Comparison of ENCODE assay signal across 10 cellular contexts in the genomic region with DNA sequence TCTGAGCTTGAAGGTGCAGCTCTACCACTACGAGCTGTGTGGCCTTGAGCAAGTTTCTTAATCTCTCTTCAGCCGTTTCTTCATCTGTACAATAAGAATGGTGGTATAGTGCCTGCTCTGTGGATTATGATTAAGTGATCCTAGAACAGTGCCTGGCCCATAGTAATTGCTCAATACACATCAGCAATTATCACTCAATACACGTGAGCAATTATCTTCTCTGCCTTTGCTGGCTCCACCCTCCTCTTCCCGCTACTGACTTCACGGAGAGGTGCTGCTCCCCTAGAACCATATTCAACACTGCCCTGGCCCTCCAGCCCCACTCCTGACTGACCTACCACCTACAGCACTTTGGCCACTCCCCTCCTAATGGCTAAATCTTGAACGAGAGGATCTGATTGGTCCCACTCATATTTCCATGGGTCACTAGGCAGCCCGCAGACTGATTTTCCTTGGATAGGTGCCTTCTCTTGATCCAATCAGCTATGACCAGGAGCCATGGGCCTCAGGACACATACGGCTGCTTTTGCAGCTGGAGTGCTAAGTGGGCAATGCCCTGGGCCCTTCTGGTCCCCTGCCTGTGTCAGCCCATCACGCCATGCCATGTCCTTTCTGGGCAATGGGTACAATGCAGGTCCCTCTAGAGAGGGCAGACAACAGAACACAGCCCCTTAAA.
DNase-seq lines count a peak whose midpoint lies in the region; ATAC-seq, FAIRE-seq and TF ChIP-seq lines count a peak whose summit lies in the region.
"Had no signal": no experiment of that assay in that cellular context is flagged by ENCODE, and none has a peak within 500 bp of the region (broad histone marks: within the 10 kb centered on the region; RNA-seq: fewer than 3 reads in every experiment).

No MANE protein-coding gene starts in this region.

- H3K4me1 Mint-ChIP-seq in naive B cell: peaks cover 42 to 54% (median 53%) of the 10 kb centered on the region in 3 donors

- no peaks in the 10 kb centered on the region for H3K27me3 Mint-ChIP-seq in naive B cell
- H3K27me3 Mint-ChIP-seq: activated CD4-positive, alpha-beta T cell treated with anti-CD3 and anti-CD28 coated beads, Interleukin-2, amount 10 ng/mL, durations not matched to agents 7 days and 5 days had no signal

- TF ChIP-seq CTCF in heart right ventricle (IDR thresholded peaks at IDR 0.05) (no peak), coronary artery (IDR thresholded peaks at IDR 0.05) (no peak)

- no peaks in the 10 kb centered on the region for H3K9me3 Mint-ChIP-seq in naive B cell
- H3K9me3 Mint-ChIP-seq: activated CD4-positive, alpha-beta T cell treated with anti-CD3 and anti-CD28 coated beads, Interleukin-2, amount 10 ng/mL, durations not matched to agents 7 days and 5 days; activated naive CD4-positive, alpha-beta T cell treated with anti-CD3 and anti-CD28 coated beads, Interleukin-2, amount 50 U/mL, for 72 hours had no signal

- H3K27ac ChIP-seq in heart right ventricle (peak overlapping the region in 8 of 10 donors; percentile 21 to 96 (median 64)), coronary artery (peak overlapping the region; percentile 93 to 97)

- intact Hi-C loops in heart right ventricle (cut with DNase I): loop anchor here in 1 of 10 donors (10.0 kb wide), 1 partner anchor 87 kb away; no protein-coding TSS in a partner anchor
- intact Hi-C loops in left ventricle myocardium superior (cut with micrococcal nuclease): no loop called here

- no peak for ATAC-seq in heart right ventricle
- no peak for ATAC-seq in left ventricle myocardium superior
- ATAC-seq in naive B cell (ENCODE audit: low read depth in 2 of 2): no peak
- ATAC-seq in GM19397 (IDR thresholded peaks at IDR 0.05; ENCODE audit: unreplicated experiment): no peak
- ATAC-seq: activated naive CD4-positive, alpha-beta T cell treated with anti-CD3 and anti-CD28 coated beads, Interleukin-2, amount 50 U/mL, for 72 hours had no signal

- no peaks in the 10 kb centered on the region for H3K9me3 ChIP-seq in heart right ventricle

- peaks cover 0 to 12% (median 0%) of the 10 kb centered on the region in 9 donors for H3K36me3 ChIP-seq in heart right ventricle

- no peaks in the 10 kb centered on the region for H3K36me3 Mint-ChIP-seq in naive B cell
- H3K36me3 Mint-ChIP-seq: activated naive CD4-positive, alpha-beta T cell treated with anti-CD3 and anti-CD28 coated beads, Interleukin-2, amount 50 U/mL, for 72 hours had no signal

- H3K4me1 ChIP-seq in heart right ventricle: peaks cover 13 to 82% (median 50%) of the 10 kb centered on the region in 9 donors

- no peak overlapping the region for H3K4me3 Mint-ChIP-seq in naive B cell
- H3K4me3 Mint-ChIP-seq: activated CD4-positive, alpha-beta T cell treated with anti-CD3 and anti-CD28 coated beads, Interleukin-2, amount 10 ng/mL, durations not matched to agents 7 days and 5 days had no signal

- WGBS in heart right ventricle, 2 donors: 92% methylated on average over 9 of the region's 9 CpGs

- no peaks in the 10 kb centered on the region for H3K27me3 ChIP-seq in heart right ventricle

- H3K4me3 ChIP-seq in heart right ventricle (no peak overlapping the region), coronary artery (no peak overlapping the region)

- FAIRE-seq in urothelium cell line (lab: Jason Lieb, UNC): peak; percentile 81

- H3K27ac Mint-ChIP-seq in naive B cell: peak overlapping the region in 4 of 6 donors; percentile 76 to 97 (median 88)
- H3K27ac Mint-ChIP-seq: activated CD4-positive, alpha-beta T cell treated with anti-CD3 and anti-CD28 coated beads, Interleukin-2, amount 10 ng/mL, durations not matched to agents 7 days and 5 days had no signal

- DNase-seq in heart right ventricle (no peak), left ventricle myocardium superior (no peak), coronary artery (ENCODE audit: low spot score) (no peak), naive B cell (no peak), urothelium cell line (ENCODE audit: low spot score) (no peak), NCI-H774 (lab: John Stamatoyannopoulos, UW) (no peak), NCI-H1694 (lab: John Stamatoyannopoulos, UW) (no peak)
- DNase-seq: activated CD4-positive, alpha-beta T cell treated with anti-CD3 and anti-CD28 coated beads, Interleukin-2, amount 10 ng/mL, durations not matched to agents 7 days and 5 days had no signal
